ENCODE assay signal across 8 cellular contexts in genomic region chr22:23750374-23750743, GRCh38. TPM values are rescaled to one million over a fixed set of nuclear protein-coding genes. Genes with fewer than 3 reads are reported as not detected.
DNase-seq lines count a peak whose midpoint lies in the region; ATAC-seq and TF ChIP-seq lines count a peak whose summit lies in the region.

No MANE protein-coding gene starts in this region.

- H2AK9ac ChIP-seq in IMR-90 (replicated peaks; ENCODE audit: low read depth, low read length, poor library complexity) = peak overlapping the region; percentile 53

- H4K5ac ChIP-seq in IMR-90 (ENCODE audit: low read depth, low read length) = peak overlapping the region; percentile 86

- no peaks in the 10 kb centered on the region for H4K20me1 ChIP-seq in IMR-90 (ENCODE audit: insufficient read depth, low read length)

- peak overlapping the region; percentile 16; the same call in 1 of the 2 replicates for H3K18ac ChIP-seq in IMR-90 (ENCODE audit: low read depth, low read length)

- POLR2A ChIA-PET in IMR-90 (lab: Charles Lee; ENCODE audit: unreplicated experiment) = interaction anchor here (0.5 kb wide), 1 partner anchor 176 kb away, joined by 6 read pairs; no protein-coding TSS in a partner anchor

- TF ChIP-seq POLR2A in IMR-90 (IDR thresholded peaks at IDR 0.05; ENCODE audit: low read depth, low read length) = no peak

- peaks cover 12 to 31% of the 10 kb centered on the region in 2 experiments for H3K79me1 ChIP-seq in IMR-90 (ENCODE audit: low read depth in 1 of 2, low read length in 2 of 2)

- H3K9me1 ChIP-seq in IMR-90 (ENCODE audit: insufficient read depth, low read length) = peaks cover 5% of the 10 kb centered on the region

- in situ Hi-C loops in IMR-90 (cut with MboI; ENCODE audit: low sequenced_read_pairs) = no loop called here

- ATAC-seq in IMR-90 (ENCODE audit: low read depth) (no peak), GM18873 (IDR thresholded peaks at IDR 0.05; ENCODE audit: low FRiP score, unreplicated experiment) (no peak)

- no peak overlapping the region for H2BK120ac ChIP-seq in IMR-90 (ENCODE audit: low read depth, low read length)

- no peak overlapping the region for H2BK15ac ChIP-seq in IMR-90 (ENCODE audit: low read depth, low read length)

- peak overlapping the region; percentile 75; the same call in 1 of the 2 replicates for H3K23ac ChIP-seq in IMR-90 (ENCODE audit: low read depth, low read length)

- H3K4me3 ChIP-seq in IMR-90 (ENCODE audit: insufficient read depth, low read depth, low read length) = peak overlapping the region; percentile 85
- H3K4me3 ChIP-seq in cardiac fibroblast (replicated peaks in 1 of 2; ENCODE audit: low read depth in 2 of 2, low read length in 2 of 2) = peak overlapping the region; percentile 87 to 93
- H3K4me3 ChIP-seq in mononuclear cell (ENCODE audit: low read length) = peak overlapping the region; percentile 61

- no peak for DNase-seq in IMR-90
- DNase-seq in cardiac fibroblast (ENCODE audit: low read depth in 2 of 2) = no peak
- DNase-seq in RPMI8226 = no peak
- DNase-seq in NCI-H774 (lab: John Stamatoyannopoulos, UW) = no peak
- DNase-seq in NCI-H1092 (lab: John Stamatoyannopoulos, UW) = no peak

- dilution Hi-C loops in IMR-90 (cut with HindIII; ENCODE audit: low sequenced_read_pairs, unreplicated experiment) = no loop called here

- peak overlapping the region; percentile 99 for H3K4me2 ChIP-seq in IMR-90 (ENCODE audit: low read depth, low read length)

- H2BK20ac ChIP-seq in IMR-90 (ENCODE audit: low read depth, low read length) = no peak overlapping the region

- peak overlapping the region; percentile 86 for H2AFZ ChIP-seq in IMR-90 (replicated peaks; ENCODE audit: low read length, poor library complexity)

- H3K27me3 ChIP-seq in IMR-90 (ENCODE audit: control insufficient read depth, insufficient read depth, low read length) (no peaks in the 10 kb centered on the region), mononuclear cell (ENCODE audit: insufficient read depth, low read length) (no peaks in the 10 kb centered on the region)

- no peaks in the 10 kb centered on the region for H3K36me3 ChIP-seq in IMR-90 (ENCODE audit: control insufficient read depth, insufficient read depth, low read length)

- H3K4ac ChIP-seq in IMR-90 (ENCODE audit: low read depth, low read length) = peak overlapping the region; percentile 32

- H2AK5ac ChIP-seq in IMR-90 (ENCODE audit: low read depth, low read length) = 0 out of 2 replicates have a peak overlapping the region, but pooled peaks have one; percentile 1

- no peak for TF ChIP-seq CTCF in 22Rv1 (IDR thresholded peaks at IDR 0.05)
- no peak for TF ChIP-seq CTCF in IMR-90 (conservative IDR thresholded peaks at IDR 0.05; ENCODE audit: low read depth, low read length)
- TF ChIP-seq CTCF in cardiac fibroblast (IDR thresholded peaks at IDR 0.05; ENCODE audit: low read depth, low read length) = no peak

- WGBS in IMR-90 (ENCODE audit: extremely low coverage in 2 of 2, insufficient read length in 1 of 2), 2 experiments = 17% methylated on average over 3 of the region's 7 CpGs; no CpG with 5 or more reads in 1 of the 2 experiments

- no peak overlapping the region for H2BK5ac ChIP-seq in IMR-90 (ENCODE audit: low read depth, low read length, poor library complexity, severe bottlenecking)

- H3K27ac ChIP-seq in 22Rv1 (peak overlapping the region; percentile 97), IMR-90 (ENCODE audit: insufficient read depth, low read length) (peak overlapping the region; percentile 51)

- peak overlapping the region; percentile 2; the same call in 1 of the 2 replicates for H4K91ac ChIP-seq in IMR-90 (ENCODE audit: insufficient read depth, low read depth, low read length)

- peak overlapping the region; percentile 13 to 81; a peak in 3 of 4 replicates for H4K8ac ChIP-seq in IMR-90 (ENCODE audit: low read depth in 2 of 2, low read length in 2 of 2)

- H3K4me1 ChIP-seq in IMR-90 (ENCODE audit: control insufficient read depth, insufficient read depth, low read length) (peaks cover 4% of the 10 kb centered on the region), mononuclear cell (ENCODE audit: insufficient read depth, low read length) (peaks cover 13% of the 10 kb centered on the region)

- H3K9me3 ChIP-seq in IMR-90 (ENCODE audit: control insufficient read depth, insufficient read depth, low read length) = no peaks in the 10 kb centered on the region
- H3K9me3 ChIP-seq in mononuclear cell (ENCODE audit: low read depth, low read length) = no peaks in the 10 kb centered on the region

- BruUV-seq in IMR-90 (replicated peaks; lab: Mats Ljungman, UMichigan) = no TSS peak

- peak overlapping the region; percentile 48 for H3K14ac ChIP-seq in IMR-90 (replicated peaks; ENCODE audit: low read depth, low read length)

- CTCF ChIA-PET in IMR-90 (lab: Yijun Ruan, JAX) = no interaction called here

- no peak overlapping the region; the same call in 1 of the 2 replicates for H3K56ac ChIP-seq in IMR-90 (ENCODE audit: extremely low read depth, insufficient read depth, low read length)

- intact Hi-C loops in IMR-90 (cut with micrococcal nuclease) = no loop called here

- H3K9ac ChIP-seq in IMR-90 (ENCODE audit: low read depth, low read length) = peak overlapping the region; percentile 77

- TF ChIP-seq RAD21 in IMR-90 (IDR thresholded peaks at IDR 0.05; ENCODE audit: low read length) = no peak

TF ChIP-seq in IMR-90, 13 proteins besides CTCF, POLR2A, EP300 and RAD21:
- no peak for TF ChIP-seq FOS (IDR thresholded peaks at IDR 0.05; ENCODE audit: low read depth, low read length)
- no peak for TF ChIP-seq RFX5 (IDR thresholded peaks at IDR 0.05; ENCODE audit: low read depth, low read length)
- TF ChIP-seq, protein P1, sequence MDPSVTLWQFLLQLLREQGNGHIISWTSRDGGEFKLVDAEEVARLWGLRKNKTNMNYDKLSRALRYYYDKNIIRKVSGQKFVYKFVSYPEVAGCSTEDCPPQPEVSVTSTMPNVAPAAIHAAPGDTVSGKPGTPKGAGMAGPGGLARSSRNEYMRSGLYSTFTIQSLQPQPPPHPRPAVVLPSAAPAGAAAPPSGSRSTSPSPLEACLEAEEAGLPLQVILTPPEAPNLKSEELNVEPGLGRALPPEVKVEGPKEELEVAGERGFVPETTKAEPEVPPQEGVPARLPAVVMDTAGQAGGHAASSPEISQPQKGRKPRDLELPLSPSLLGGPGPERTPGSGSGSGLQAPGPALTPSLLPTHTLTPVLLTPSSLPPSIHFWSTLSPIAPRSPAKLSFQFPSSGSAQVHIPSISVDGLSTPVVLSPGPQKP (IDR thresholded peaks at IDR 0.05; ENCODE audit: borderline replicate concordance, low read depth, low read length) = no peak
- TF ChIP-seq MAZ (IDR thresholded peaks at IDR 0.05; ENCODE audit: borderline replicate concordance, low read depth, low read length) = no peak
- TF ChIP-seq BHLHE40 (IDR thresholded peaks at IDR 0.05; ENCODE audit: low read depth, low read length) = no peak

RNA-seq across cellular contexts. Expression of gene ZNF70, which starts 0.6 kb away (rescaled TPM):
- 3.9 and 4.3 TPM in 2 replicates for total RNA-seq in IMR-90 (2012; rRNA removed)
- 1.8 and 2.3 TPM in 2 replicates for polyA plus RNA-seq in IMR-90 (2012; rRNA removed)
- 0.92 and 1.1 TPM in 2 replicates for polyA plus RNA-seq in IMR-90 (2012; cell fraction: cytosol; rRNA removed)
- polyA plus RNA-seq in IMR-90 (2012; cell fraction: nucleus; rRNA removed; ENCODE audit: low replicate concordance) = 2.0 and 2.7 TPM in 2 replicates
- total RNA-seq in mononuclear cell = 0.52 TPM

RNA-seq across cellular contexts. Expression of gene VPREB3, which starts 3.9 kb away (rescaled TPM):
- not detected in 2 replicates for total RNA-seq in IMR-90 (2012; rRNA removed)
- not detected in 2 replicates for polyA plus RNA-seq in IMR-90 (2012; rRNA removed)
- not detected in 2 replicates for polyA plus RNA-seq in IMR-90 (2012; cell fraction: cytosol; rRNA removed)
- not detected in 2 replicates for polyA plus RNA-seq in IMR-90 (2012; cell fraction: nucleus; rRNA removed; ENCODE audit: low replicate concordance)
- total RNA-seq in mononuclear cell = 0.42 TPM

RNA-seq across cellular contexts. Expression of gene C22orf15, which starts 12.4 kb away (rescaled TPM):
- total RNA-seq in IMR-90 (2012; rRNA removed) (1.7 and 2.3 TPM in 2 replicates), mononuclear cell (0.31 TPM)
- 3.1 and 3.5 TPM in 2 replicates for polyA plus RNA-seq in IMR-90 (2012; rRNA removed)
- polyA plus RNA-seq in IMR-90 (2012; cell fraction: cytosol; rRNA removed) = 4.2 and 4.6 TPM in 2 replicates
- 7.1 and 11.0 TPM in 2 replicates for polyA plus RNA-seq in IMR-90 (2012; cell fraction: nucleus; rRNA removed; ENCODE audit: low replicate concordance)

RNA-seq across cellular contexts. Expression of gene CHCHD10, which starts 17.4 kb away (rescaled TPM):
- total RNA-seq in IMR-90 (2012; rRNA removed) (1.4 and 2.2 TPM in 2 replicates), mononuclear cell (9.0 TPM)
- polyA plus RNA-seq in IMR-90 (2012; rRNA removed) = 10.8 and 11.2 TPM in 2 replicates
- 3.3 and 4.8 TPM in 2 replicates for polyA plus RNA-seq in IMR-90 (2012; cell fraction: cytosol; rRNA removed)
- polyA plus RNA-seq in IMR-90 (2012; cell fraction: nucleus; rRNA removed; ENCODE audit: low replicate concordance) = 1.6 and 4.7 TPM in 2 replicates

RNA-seq across cellular contexts. Expression of gene MMP11, which starts 22.3 kb away (rescaled TPM):
- 1.4 and 2.2 TPM in 2 replicates for total RNA-seq in IMR-90 (2012; rRNA removed)
- polyA plus RNA-seq in IMR-90 (2012; rRNA removed) = 5.9 and 6.0 TPM in 2 replicates
- polyA plus RNA-seq in IMR-90 (2012; cell fraction: cytosol; rRNA removed) = 6.5 and 10.3 TPM in 2 replicates
- polyA plus RNA-seq in IMR-90 (2012; cell fraction: nucleus; rRNA removed; ENCODE audit: low replicate concordance) = 5.3 and 10.6 TPM in 2 replicates
- total RNA-seq in mononuclear cell = 0.94 TPM
